Comparison of ENCODE assay signal across 10 cellular contexts in genomic region chr4:128186623-128187022, GRCh38.
"Had no signal": no experiment of that assay in that cellular context is flagged by ENCODE, and none has a peak within 500 bp of the region (broad histone marks: within the 10 kb centered on the region; RNA-seq: fewer than 3 reads in every experiment).

No MANE protein-coding gene starts in this region.

- DNase-seq: H9, HCEC 1CT, HFFc6, KG1 had no signal

- ATAC-seq: GM23338, HepG2 had no signal

- H3K27ac Mint-ChIP-seq: GM23338, H9, HFFc6 had no signal

- FAIRE-seq: H1, H54, HepG2 had no signal

- H3K9me3 Mint-ChIP-seq: IgD-negative memory B cell had no signal

- H3K27ac ChIP-seq: HL-60 had no signal

- H2AFZ ChIP-seq: GM23338 had no signal

- H3K4me3 Mint-ChIP-seq: GM23338, H9, HFFc6, IgD-negative memory B cell had no signal

- H3K4me2 ChIP-seq: GM23338 had no signal

- H3K27me3 Mint-ChIP-seq: IgD-negative memory B cell had no signal

- H3K4me3 ChIP-seq: GM23338 had no signal
